ENCODE assay signal across 9 cellular contexts in genomic region chr10:112792487-112793196, GRCh38.
DNase-seq lines count a peak whose midpoint lies in the region; ATAC-seq and TF ChIP-seq lines count a peak whose summit lies in the region.
"Had no signal": no experiment of that assay in that cellular context is flagged by ENCODE, and none has a peak within 500 bp of the region (broad histone marks: within the 10 kb centered on the region; RNA-seq: fewer than 3 reads in every experiment).

No MANE protein-coding gene starts in this region.

- H3K4me3 ChIP-seq in osteoblast (ENCODE audit: insufficient read depth, low read length) = peak overlapping the region; percentile 17

- H3K4me2 ChIP-seq in osteoblast (ENCODE audit: insufficient read depth, low read length) = peak overlapping the region; percentile 76

- ATAC-seq in HG03175 (IDR thresholded peaks at IDR 0.05; ENCODE audit: unreplicated experiment) (no peak), GM18519 (IDR thresholded peaks at IDR 0.05; ENCODE audit: low FRiP score, unreplicated experiment) (no peak)

- H3K79me2 ChIP-seq in osteoblast (ENCODE audit: insufficient read depth, low read length) = no peaks in the 10 kb centered on the region

- peak overlapping the region; percentile 1 for H2AFZ ChIP-seq in osteoblast (ENCODE audit: low read length)

- DNase-seq in Ammon's horn (ENCODE audit: low spot score) (peak; percentile 78), NCI-H69 (lab: John Stamatoyannopoulos, UW) (peak; percentile 11), fibroblast of peridontal ligament (ENCODE audit: extremely low read depth) (peak; percentile 74), osteoblast (ENCODE audit: insufficient read length, low spot score, missing footprints) (no peak), NOMO-1 treated with DMSO at 0.1 percent for 48 hours (lab: John Stamatoyannopoulos, UW; ENCODE audit: unreplicated experiment) (no peak), mesenteric fat pad (ENCODE audit: low spot score) (no peak)
- DNase-seq: Calu3 had no signal

- TF ChIP-seq CTCF in osteoblast (IDR thresholded peaks at IDR 0.05; ENCODE audit: extremely low read depth, low read depth, low read length) = no peak

- H3K27me3 ChIP-seq in osteoblast (ENCODE audit: insufficient read depth, low read length) = no peaks in the 10 kb centered on the region

- H3K4me1 ChIP-seq in osteoblast (ENCODE audit: insufficient read depth, low read length) = peaks cover 12% of the 10 kb centered on the region

- H3K27ac ChIP-seq in osteoblast (ENCODE audit: low read depth, low read length) = no peak overlapping the region

- H3K9me3 ChIP-seq in osteoblast (ENCODE audit: low read depth, low read length) = no peaks in the 10 kb centered on the region

- no peaks in the 10 kb centered on the region for H3K36me3 ChIP-seq in osteoblast (ENCODE audit: insufficient read depth, low read length)

- no peaks in the 10 kb centered on the region for H4K20me1 ChIP-seq in osteoblast (ENCODE audit: insufficient read depth, low read length)

Comparison
In these comparisons a context has a peak if more than half of its experiments do, and no peak if none do; other contexts are left out.
1. DNase-seq: peak in Ammon's horn (single experiment), NCI-H69 (single experiment) and fibroblast of peridontal ligament (single experiment); none in osteoblast (single experiment), NOMO-1 treated with DMSO at 0.1 percent for 48 hours (single experiment) and mesenteric fat pad (single experiment).